ENCODE assay signal across 8 cellular contexts in the genomic region with DNA sequence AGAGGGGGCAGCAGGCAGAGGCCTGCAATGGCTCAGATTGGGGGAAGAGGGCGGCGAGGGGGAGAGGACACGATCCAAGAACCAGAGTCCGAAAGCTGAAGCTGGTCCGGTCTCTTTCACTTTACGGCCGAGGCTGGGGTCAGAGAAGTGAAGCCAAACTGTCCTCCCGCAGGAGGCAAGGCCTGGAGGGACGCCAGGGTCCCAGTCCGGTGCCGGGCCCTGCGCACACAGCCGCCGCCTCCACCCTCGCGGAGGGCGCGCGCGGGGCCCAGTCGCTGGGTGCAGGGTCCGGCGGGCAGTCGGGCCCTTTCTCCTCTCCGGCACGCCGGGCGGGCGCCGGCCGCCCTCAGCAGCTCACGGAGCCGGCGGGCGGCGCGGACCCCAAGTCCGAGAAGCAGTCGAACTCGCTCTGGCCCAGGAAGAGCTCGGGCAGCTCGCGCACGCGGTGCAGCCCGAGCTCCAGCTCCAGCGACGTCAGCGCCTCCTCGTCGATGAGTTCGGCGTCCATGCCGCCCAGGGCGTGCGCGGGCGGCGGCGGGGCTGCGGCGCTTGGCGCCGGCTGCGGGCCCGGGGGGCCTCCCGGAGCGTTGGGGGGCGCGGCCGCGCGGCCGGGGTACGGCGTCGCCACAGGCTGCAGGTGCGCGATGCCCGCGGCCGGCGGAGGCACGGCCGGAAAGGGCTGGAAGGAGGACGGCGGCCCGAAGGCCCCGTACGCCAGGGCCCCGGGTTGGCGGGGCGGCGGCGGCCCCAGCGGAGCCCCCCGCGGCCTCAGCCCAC. TPM values are rescaled to one million over a fixed set of nuclear protein-coding genes. Genes with fewer than 3 reads are reported as not detected.
DNase-seq lines count a peak whose midpoint lies in the region; ATAC-seq, FAIRE-seq and TF ChIP-seq lines count a peak whose summit lies in the region.

No MANE protein-coding gene starts in this region.

- peak in 1 of 3 donors; percentile 1 for TF ChIP-seq CTCF in ovary (IDR thresholded peaks at IDR 0.05)

- H3K9me3 ChIP-seq in ovary = no peaks in the 10 kb centered on the region

- no peak for TF ChIP-seq EP300 in ovary (IDR thresholded peaks at IDR 0.05)

- peak overlapping the region; percentile 80 to 86 for H3K4me3 Mint-ChIP-seq in activated T-cell treated with anti-CD3 and anti-CD28 coated beads, Interleukin-2, amount 50 U/mL, for 72 hours

- peak; percentile 32 for DNase-seq in HuH-7.5 (ENCODE audit: low spot score)
- DNase-seq in activated T-cell treated with anti-CD3 and anti-CD28 coated beads, Interleukin-2, amount 50 U/mL, for 72 hours = peak; percentile 46 to 48
- peak; percentile 55 to 57 for DNase-seq in frontal cortex (ENCODE audit: low spot score in 2 of 2)
- DNase-seq in ovary = peak; percentile 49 to 75 (median 65)
- no peak for DNase-seq in 8988T

- no peak for FAIRE-seq in frontal cortex (lab: Jason Lieb, UNC)

- ATAC-seq in GM18858 (IDR thresholded peaks at IDR 0.05; ENCODE audit: unreplicated experiment) = peak; percentile 13
- ATAC-seq in activated T-cell treated with anti-CD3 and anti-CD28 coated beads, Interleukin-2, amount 50 U/mL, for 72 hours (replicated peaks in 1 of 2) = peak; percentile 4 to 6
- no peak for ATAC-seq in GM19467 (IDR thresholded peaks at IDR 0.05; ENCODE audit: unreplicated experiment)
- no peak for ATAC-seq in GM18867 (IDR thresholded peaks at IDR 0.05; ENCODE audit: unreplicated experiment)

- H3K4me1 ChIP-seq in ovary (ENCODE audit: insufficient read depth) = peaks cover 7% of the 10 kb centered on the region

- H3K36me3 ChIP-seq in ovary = no peaks in the 10 kb centered on the region

- intact Hi-C loops in ovary (cut with DNase I) = loop anchor here in 2 of 4 donors (5.0 to 10.0 kb wide), 2 partner anchors 86 to 93 kb away; no protein-coding TSS in a partner anchor

- H3K27ac ChIP-seq in ovary = peak overlapping the region; percentile 79 to 94

- H3K27me3 ChIP-seq in ovary = no peaks in the 10 kb centered on the region

- peaks cover 18% of the 10 kb centered on the region for H3K4me1 Mint-ChIP-seq in activated T-cell treated with anti-CD3 and anti-CD28 coated beads, Interleukin-2, amount 50 U/mL, for 72 hours (ENCODE audit: low read depth)

- TF ChIP-seq POLR2A in ovary (IDR thresholded peaks at IDR 0.05) = peak; percentile 14

- no peaks in the 10 kb centered on the region for H3K9me3 Mint-ChIP-seq in activated T-cell treated with anti-CD3 and anti-CD28 coated beads, Interleukin-2, amount 50 U/mL, for 72 hours

- no peak overlapping the region for H3K27ac Mint-ChIP-seq in activated T-cell treated with anti-CD3 and anti-CD28 coated beads, Interleukin-2, amount 50 U/mL, for 72 hours

- WGBS in ovary, 3 donors = 1 to 4% (median 1%) methylated on average over 33 to 98 of the region's 98 CpGs

- no peaks in the 10 kb centered on the region for H3K36me3 Mint-ChIP-seq in activated T-cell treated with anti-CD3 and anti-CD28 coated beads, Interleukin-2, amount 50 U/mL, for 72 hours (ENCODE audit: insufficient read depth in 2 of 2)

- H3K27me3 Mint-ChIP-seq in activated T-cell treated with anti-CD3 and anti-CD28 coated beads, Interleukin-2, amount 50 U/mL, for 72 hours (ENCODE audit: low read depth) = peaks cover 18% of the 10 kb centered on the region

- peak overlapping the region; percentile 71 for H3K4me3 ChIP-seq in ovary

RNA-seq across cellular contexts. Expression of gene CITED4, which starts 0.7 kb away (rescaled TPM):
- total RNA-seq in activated T-cell treated with anti-CD3 and anti-CD28 coated beads, Interleukin-2, amount 50 U/mL, for 72 hours = 1 to 10 TPM; 1.9 to 2.1 TPM
- total RNA-seq in frontal cortex (under 0.01 TPM), ovary (100 to 1,000 TPM in 1 of 7 donors, 10 to 100 TPM in 6; 16.4 to 149 (median 24.3) TPM)
- polyA plus RNA-seq in ovary = 1 to 10 TPM in 1 of 2 donors, under 1 TPM in 1; 0.75 to 5.2 TPM

Comparison
In these comparisons a context has a peak if more than half of its experiments do, and no peak if none do; other contexts are left out.
1. ATAC-seq: peak in GM18858 (single experiment) and activated T-cell treated with anti-CD3 and anti-CD28 coated beads, Interleukin-2, amount 50 U/mL, for 72 hours (2 of 2); none in GM19467 (single experiment) and GM18867 (single experiment).
2. RNA of gene CITED4, which starts 0.7 kb away (total RNA-seq): 16.4 to 149 TPM in ovary; 1.9 to 2.1 TPM in activated T-cell treated with anti-CD3 and anti-CD28 coated beads, Interleukin-2, amount 50 U/mL, for 72 hours and under 0.01 TPM in frontal cortex (single experiment); every median in the first group is over 4 times any median in the second.